Comparison of ENCODE assay signal across 20 cellular contexts in genomic region chr3:171301002-171301401, GRCh38.
A peak's percentile ranks its signal among the peaks of the same experiment; 100 is the strongest.
DNase-seq lines count a peak whose midpoint lies in the region; ATAC-seq lines count a peak whose summit lies in the region.
"Had no signal": no experiment of that assay in that cellular context is flagged by ENCODE, and none has a peak within 500 bp of the region (broad histone marks: within the 10 kb centered on the region; RNA-seq: fewer than 3 reads in every experiment).

No MANE protein-coding gene starts in this region.

- peaks cover 0 to 19% of the 10 kb centered on the region in 2 donors for H3K4me1 ChIP-seq in naive thymus-derived CD4-positive, alpha-beta T cell (ENCODE audit: control insufficient read depth in 2 of 2, insufficient read depth in 2 of 2, low read length in 2 of 2)
- H3K4me1 ChIP-seq: BLaER1 had no signal

- H3K36me3 ChIP-seq in naive thymus-derived CD4-positive, alpha-beta T cell (ENCODE audit: control insufficient read depth in 2 of 3, insufficient read depth in 3 of 3, low read length in 3 of 3), result no peaks in the 10 kb centered on the region
- H3K36me3 ChIP-seq: BLaER1 had no signal

- H3K36me3 Mint-ChIP-seq in activated naive CD4-positive, alpha-beta T cell treated with anti-CD3 and anti-CD28 coated beads, Interleukin-2, amount 50 U/mL, for 24 hours, result peaks cover 18% of the 10 kb centered on the region
- H3K36me3 Mint-ChIP-seq in activated naive CD4-positive, alpha-beta T cell treated with anti-CD3 and anti-CD28 coated beads, Interleukin-2, amount 10 ng/mL, durations not matched to agents 7 days and 5 days, result peaks cover 38% of the 10 kb centered on the region
- peaks cover 6 to 61% (median 26%) of the 10 kb centered on the region in 5 donors for H3K36me3 Mint-ChIP-seq in naive thymus-derived CD4-positive, alpha-beta T cell

- H3K4me3 Mint-ChIP-seq in activated naive CD4-positive, alpha-beta T cell treated with anti-CD3 and anti-CD28 coated beads, Interleukin-2, amount 50 U/mL, for 24 hours, result peak overlapping the region; percentile 28
- no peak overlapping the region for H3K4me3 Mint-ChIP-seq in activated naive CD4-positive, alpha-beta T cell treated with anti-CD3 and anti-CD28 coated beads, Interleukin-2, amount 10 ng/mL, durations not matched to agents 7 days and 5 days
- peak overlapping the region in 6 of 10 donors; percentile 5 to 73 (median 66) for H3K4me3 Mint-ChIP-seq in naive thymus-derived CD4-positive, alpha-beta T cell
- H3K4me3 Mint-ChIP-seq: B cell; CD4-positive, CD25-positive, alpha-beta regulatory T cell; CD8-positive, alpha-beta memory T cell had no signal

- CTCF ChIA-PET in activated naive CD4-positive, alpha-beta T cell treated with anti-CD3 and anti-CD28 coated beads, Interleukin-2, amount 10 ng/mL, durations not matched to agents 7 days and 5 days (lab: Charles Lee), result no interaction called here
- CTCF ChIA-PET in naive thymus-derived CD4-positive, alpha-beta T cell (lab: Charles Lee), result interaction anchor here (0.7 kb wide), 2 partner anchors 9 to 20 kb away, joined by 3 to 7 read pairs; no protein-coding TSS in a partner anchor

- H3K4me3 ChIP-seq in naive thymus-derived CD4-positive, alpha-beta T cell (ENCODE audit: low read length), result no peak overlapping the region
- H3K4me3 ChIP-seq: BLaER1, GM12878, GM23248 had no signal

- no peak for DNase-seq in activated naive CD4-positive, alpha-beta T cell treated with anti-CD3 and anti-CD28 coated beads, Interleukin-2, amount 10 ng/mL, durations not matched to agents 7 days and 5 days
- DNase-seq in left ventricle myocardium superior (no peak), Right ventricle myocardium superior (no peak), Kasumi-1 (lab: John Stamatoyannopoulos, UW) (no peak)
- no peak for DNase-seq in naive thymus-derived CD4-positive, alpha-beta T cell
- DNase-seq: CD4-positive, CD25-positive, alpha-beta regulatory T cell; CD8-positive, alpha-beta memory T cell; DMS 273 treated with DMSO at 0.1 percent for 48 hours; DMS79; EL; GDM1; GM23248; H7; HCEC 1CT had no signal

- no peaks in the 10 kb centered on the region for H3K9me3 Mint-ChIP-seq in activated naive CD4-positive, alpha-beta T cell treated with anti-CD3 and anti-CD28 coated beads, Interleukin-2, amount 50 U/mL, for 24 hours
- H3K9me3 Mint-ChIP-seq in activated naive CD4-positive, alpha-beta T cell treated with anti-CD3 and anti-CD28 coated beads, Interleukin-2, amount 10 ng/mL, durations not matched to agents 7 days and 5 days, result peaks cover 8% of the 10 kb centered on the region
- peaks cover 0 to 13% (median 1%) of the 10 kb centered on the region in 11 donors for H3K9me3 Mint-ChIP-seq in naive thymus-derived CD4-positive, alpha-beta T cell

- no peaks in the 10 kb centered on the region for H3K9me3 ChIP-seq in naive thymus-derived CD4-positive, alpha-beta T cell (ENCODE audit: control insufficient read depth in 2 of 3, low read length in 3 of 3)
- H3K9me3 ChIP-seq: BLaER1 had no signal

- no peak overlapping the region for H3K27ac ChIP-seq in naive thymus-derived CD4-positive, alpha-beta T cell (ENCODE audit: low read depth, low read length)
- H3K27ac ChIP-seq: 22Rv1, BLaER1, C4-2B, GM23248 had no signal

- H3K27me3 Mint-ChIP-seq in activated naive CD4-positive, alpha-beta T cell treated with anti-CD3 and anti-CD28 coated beads, Interleukin-2, amount 50 U/mL, for 24 hours, result no peaks in the 10 kb centered on the region
- no peaks in the 10 kb centered on the region for H3K27me3 Mint-ChIP-seq in activated naive CD4-positive, alpha-beta T cell treated with anti-CD3 and anti-CD28 coated beads, Interleukin-2, amount 10 ng/mL, durations not matched to agents 7 days and 5 days
- no peaks in the 10 kb centered on the region for H3K27me3 Mint-ChIP-seq in naive thymus-derived CD4-positive, alpha-beta T cell
- H3K27me3 Mint-ChIP-seq: B cell; CD4-positive, CD25-positive, alpha-beta regulatory T cell; CD8-positive, alpha-beta memory T cell had no signal

- ATAC-seq in left ventricle myocardium superior, result peak; percentile 8
- no peak for ATAC-seq in Right ventricle myocardium superior (ENCODE audit: poor library complexity)
- no peak for ATAC-seq in naive thymus-derived CD4-positive, alpha-beta T cell
- ATAC-seq: GM12878 had no signal

- H3K4me1 Mint-ChIP-seq in activated naive CD4-positive, alpha-beta T cell treated with anti-CD3 and anti-CD28 coated beads, Interleukin-2, amount 50 U/mL, for 24 hours, result peaks cover 88% of the 10 kb centered on the region
- H3K4me1 Mint-ChIP-seq in activated naive CD4-positive, alpha-beta T cell treated with anti-CD3 and anti-CD28 coated beads, Interleukin-2, amount 10 ng/mL, durations not matched to agents 7 days and 5 days, result peaks cover 21% of the 10 kb centered on the region
- peaks cover 35 to 88% (median 86%) of the 10 kb centered on the region in 7 donors for H3K4me1 Mint-ChIP-seq in naive thymus-derived CD4-positive, alpha-beta T cell
- H3K4me1 Mint-ChIP-seq: B cell had no signal

- peak overlapping the region; percentile 43 for H3K27ac Mint-ChIP-seq in activated naive CD4-positive, alpha-beta T cell treated with anti-CD3 and anti-CD28 coated beads, Interleukin-2, amount 50 U/mL, for 24 hours
- H3K27ac Mint-ChIP-seq in activated naive CD4-positive, alpha-beta T cell treated with anti-CD3 and anti-CD28 coated beads, Interleukin-2, amount 10 ng/mL, durations not matched to agents 7 days and 5 days, result no peak overlapping the region
- peak overlapping the region in 5 of 9 donors; percentile 42 to 68 (median 54) for H3K27ac Mint-ChIP-seq in naive thymus-derived CD4-positive, alpha-beta T cell
- H3K27ac Mint-ChIP-seq: B cell; CD8-positive, alpha-beta memory T cell had no signal

- intact Hi-C loops in left ventricle myocardium superior (cut with micrococcal nuclease), result no loop called here
- intact Hi-C loops in Right ventricle myocardium superior (cut with DNase I), result no loop called here
- intact Hi-C loops in naive thymus-derived CD4-positive, alpha-beta T cell (cut with micrococcal nuclease), result loop anchor here in 1 of 2 donors (2.0 kb wide), 1 partner anchor 16 kb away; no protein-coding TSS in a partner anchor

- H3K27me3 ChIP-seq in naive thymus-derived CD4-positive, alpha-beta T cell (ENCODE audit: control insufficient read depth in 2 of 2, insufficient read depth in 2 of 2, low read length in 2 of 2), result no peaks in the 10 kb centered on the region
- H3K27me3 ChIP-seq: BLaER1 had no signal

- POLR2A ChIA-PET in naive thymus-derived CD4-positive, alpha-beta T cell (lab: Charles Lee), result interaction anchor here (0.7 kb wide), 1 partner anchor 10 kb away, joined by 3 read pairs; no protein-coding TSS in a partner anchor
